23 cellular contexts compared by ENCODE assay signal in the genomic region with DNA sequence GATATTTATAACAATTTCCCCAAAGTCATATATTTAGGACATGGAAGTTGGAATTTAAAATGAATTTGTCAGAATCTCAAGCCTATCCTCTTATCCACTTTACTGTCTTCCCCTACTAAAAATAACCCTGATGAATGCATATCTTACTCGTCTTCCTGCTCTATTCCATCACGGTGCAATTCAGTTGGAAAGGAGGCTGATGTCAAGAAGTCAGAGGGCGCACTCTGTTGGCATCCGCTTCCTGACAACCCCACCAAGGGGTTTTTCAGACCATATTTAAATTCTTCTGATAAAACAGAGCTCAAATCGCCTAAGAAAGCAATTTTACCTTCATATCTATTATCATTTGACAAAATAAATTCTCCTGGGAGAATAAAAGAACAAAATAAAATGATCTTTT.
DNase-seq lines count a peak whose midpoint lies in the region; TF ChIP-seq lines count a peak whose summit lies in the region.
"Had no signal": no experiment of that assay in that cellular context is flagged by ENCODE, and none has a peak within 500 bp of the region (broad histone marks: within the 10 kb centered on the region; RNA-seq: fewer than 3 reads in every experiment).

No MANE protein-coding gene starts in this region.

- H3K27me3 ChIP-seq in neural progenitor cell = no peaks in the 10 kb centered on the region
- H3K27me3 ChIP-seq: SJCRH30 had no signal

- no peaks in the 10 kb centered on the region for H3K36me3 ChIP-seq in neural progenitor cell

- H3K4me2 ChIP-seq in neural progenitor cell = no peak overlapping the region

- H3K9me3 Mint-ChIP-seq in IgD-negative memory B cell = peaks cover 4 to 19% (median 6%) of the 10 kb centered on the region in 3 donors
- H3K9me3 Mint-ChIP-seq in neural progenitor cell = peaks cover 5% of the 10 kb centered on the region
- H3K9me3 Mint-ChIP-seq: stimulated activated naive CD8-positive, alpha-beta T cell treated with anti-CD3 and anti-CD28 coated beads, Interleukin-15, Interleukin-2, amounts not matched to agents 100 ng/mL and 50 ng/mL, for 24 hours; T-helper 1 cell treated with Interleukin-12 subunit alpha and Interleukin-12 subunit beta and Interleukin-4 antibody, amounts not matched to agents 30 μg/mL and 1 μg/mL, for 36 hours had no signal

- H3K36me3 Mint-ChIP-seq in IgD-negative memory B cell = peaks cover 8% of the 10 kb centered on the region
- no peaks in the 10 kb centered on the region for H3K36me3 Mint-ChIP-seq in neural progenitor cell
- H3K36me3 Mint-ChIP-seq: brain; CD4-positive, CD25-positive, alpha-beta regulatory T cell had no signal

- no peaks in the 10 kb centered on the region for H3K9me3 ChIP-seq in neural progenitor cell (ENCODE audit: low read depth)
- H3K9me3 ChIP-seq: SJCRH30 had no signal

- H3K27ac Mint-ChIP-seq in IgD-negative memory B cell (peak overlapping the region; percentile 69 to 80 (median 78)), neural progenitor cell (no peak overlapping the region)
- H3K27ac Mint-ChIP-seq: CD4-positive, CD25-positive, alpha-beta regulatory T cell; naive thymus-derived CD4-positive, alpha-beta T cell; stimulated activated naive CD8-positive, alpha-beta T cell treated with anti-CD3 and anti-CD28 coated beads, Interleukin-15, Interleukin-2, amounts not matched to agents 100 ng/mL and 50 ng/mL, for 24 hours; T-helper 1 cell treated with Interleukin-12 subunit alpha and Interleukin-12 subunit beta and Interleukin-4 antibody, amounts not matched to agents 30 μg/mL and 1 μg/mL, for 36 hours had no signal

- H3F3A ChIP-seq in neural progenitor cell (ENCODE audit: low read depth) = no peaks in the 10 kb centered on the region

- no peak overlapping the region for H3K27ac ChIP-seq in VCaP
- no peak overlapping the region for H3K27ac ChIP-seq in neural progenitor cell
- H3K27ac ChIP-seq: SJCRH30 had no signal

- TF ChIP-seq CTCF in VCaP (conservative IDR thresholded peaks at IDR 0.05) = 0 out of 2 replicates have a peak, but pooled peaks have one; percentile 7
- TF ChIP-seq CTCF in neural progenitor cell (IDR thresholded peaks at IDR 0.05) = peak; percentile 41

- peaks cover 48 to 69% (median 54%) of the 10 kb centered on the region in 3 donors for H3K4me1 Mint-ChIP-seq in IgD-negative memory B cell
- peaks cover 12% of the 10 kb centered on the region for H3K4me1 Mint-ChIP-seq in neural progenitor cell
- H3K4me1 Mint-ChIP-seq: CD4-positive, CD25-positive, alpha-beta regulatory T cell; naive thymus-derived CD4-positive, alpha-beta T cell had no signal

- H3K27me3 Mint-ChIP-seq in IgD-negative memory B cell = no peaks in the 10 kb centered on the region
- H3K27me3 Mint-ChIP-seq in neural progenitor cell (ENCODE audit: insufficient read depth, low read depth) = peaks cover 2% of the 10 kb centered on the region
- H3K27me3 Mint-ChIP-seq: brain; CD4-positive, CD25-positive, alpha-beta regulatory T cell; naive thymus-derived CD4-positive, alpha-beta T cell; stimulated activated naive CD8-positive, alpha-beta T cell treated with anti-CD3 and anti-CD28 coated beads, Interleukin-15, Interleukin-2, amounts not matched to agents 100 ng/mL and 50 ng/mL, for 24 hours had no signal

- no peak overlapping the region for H3K4me3 ChIP-seq in neural progenitor cell
- H3K4me3 ChIP-seq: SJCRH30 had no signal

- H4K20me1 ChIP-seq in neural progenitor cell (ENCODE audit: low read depth) = no peaks in the 10 kb centered on the region

- no peaks in the 10 kb centered on the region for H3K79me2 ChIP-seq in neural progenitor cell (ENCODE audit: low read depth)

- no peaks in the 10 kb centered on the region for H3K4me1 ChIP-seq in neural progenitor cell
- H3K4me1 ChIP-seq: SJCRH30 had no signal

- no peak overlapping the region for H3K9ac ChIP-seq in neural progenitor cell

- DNase-seq in COLO829 (ENCODE audit: low spot score) (peak; percentile 27), neural progenitor cell (ENCODE audit: low spot score) (peak; percentile 16), NCI-H1105 (lab: John Stamatoyannopoulos, UW) (no peak), NCI-H345 (lab: John Stamatoyannopoulos, UW) (no peak)
- DNase-seq in effector CD4-positive, alpha-beta T cell = no peak
- DNase-seq: activated CD4-positive, alpha-beta T cell treated with anti-CD3 and anti-CD28 coated beads for 48 hours; activated naive CD4-positive, alpha-beta T cell; activated T-cell treated with anti-CD3 and anti-CD28 coated beads, Interleukin-2, amount 50 U/mL, for 4 hours; CD4-positive, CD25-positive, alpha-beta regulatory T cell; effector memory CD4-positive, alpha-beta T cell; foreskin melanocyte; GOT3; left colon; naive thymus-derived CD4-positive, alpha-beta T cell; NCI-H446 treated with DMSO at 0.1 percent for 48 hours; SJCRH30; stimulated activated CD4-positive, alpha-beta T cell treated with anti-CD3 and anti-CD28 coated beads, Interleukin-12 subunit alpha, Interleukin-12 subunit beta, amount 100 ng/mL, for 4 hours; stimulated activated CD4-positive, alpha-beta T cell treated with anti-CD3 and anti-CD28 coated beads, Interleukin-4, amount 100 ng/mL, for 4 hours had no signal

- H2AFZ ChIP-seq in neural progenitor cell (replicated peaks) = no peak overlapping the region

- H3K4me3 Mint-ChIP-seq in IgD-negative memory B cell (peak overlapping the region; percentile 59 to 91 (median 74)), neural progenitor cell (no peak overlapping the region)
- H3K4me3 Mint-ChIP-seq: activated T-cell treated with anti-CD3 and anti-CD28 coated beads, Interleukin-2, amount 50 U/mL, for 4 hours; brain; CD4-positive, CD25-positive, alpha-beta regulatory T cell; naive thymus-derived CD4-positive, alpha-beta T cell; stimulated activated naive CD8-positive, alpha-beta T cell treated with anti-CD3 and anti-CD28 coated beads, Interleukin-15, Interleukin-2, amounts not matched to agents 100 ng/mL and 50 ng/mL, for 24 hours; T-helper 1 cell treated with Interleukin-12 subunit alpha and Interleukin-12 subunit beta and Interleukin-4 antibody, amounts not matched to agents 30 μg/mL and 1 μg/mL, for 36 hours had no signal

Comparison
In these comparisons a context has a peak if more than half of its experiments do, and no peak if none do; other contexts are left out.
1. DNase-seq: peak in COLO829 (single experiment) and neural progenitor cell (single experiment); none in effector CD4-positive, alpha-beta T cell (single experiment), NCI-H1105 (single experiment) and NCI-H345 (single experiment).